31 cellular contexts compared by ENCODE assay signal in the genomic region with DNA sequence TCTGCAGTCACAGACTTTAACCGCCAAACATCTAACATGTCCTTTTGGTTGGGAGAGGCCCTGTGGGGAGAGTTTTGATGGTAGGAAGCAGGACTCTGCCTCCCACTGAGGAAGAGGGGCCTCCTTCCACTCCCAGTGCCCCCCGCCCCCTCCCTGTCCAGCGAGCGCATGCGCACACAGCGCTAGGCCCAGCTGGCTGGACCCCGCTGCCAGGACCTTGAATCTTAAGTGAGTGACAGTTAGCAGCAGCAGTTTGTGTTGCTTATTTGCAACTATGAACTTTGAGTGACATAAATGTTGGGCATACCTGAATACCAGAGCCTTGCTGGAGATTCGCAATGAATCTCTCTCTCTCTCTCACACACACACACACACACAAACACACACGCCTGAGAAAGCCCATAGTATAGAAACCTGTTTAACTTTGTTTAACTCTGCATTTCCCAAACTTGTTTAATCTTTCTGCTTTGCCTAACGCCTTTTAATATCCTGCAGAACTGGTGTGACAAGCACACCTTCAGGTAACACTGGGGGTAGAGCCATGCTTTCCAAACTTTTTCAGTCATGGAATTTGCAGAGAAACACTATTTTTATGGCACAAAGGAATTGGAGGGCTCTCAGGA.
"Had no signal": no experiment of that assay in that cellular context is flagged by ENCODE, and none has a peak within 500 bp of the region (broad histone marks: within the 10 kb centered on the region; RNA-seq: fewer than 3 reads in every experiment).

No MANE protein-coding gene starts in this region.

- H3K9me3 ChIP-seq: gastrocnemius medialis, left ventricle myocardium inferior, right lobe of liver, tibial artery had no signal

- H3K79me2 ChIP-seq: hepatocyte, parathyroid adenoma had no signal

- H3K27ac Mint-ChIP-seq: activated CD4-positive, alpha-beta memory T cell treated with anti-CD3 and anti-CD28 coated beads for 36 hours; activated CD4-positive, alpha-beta T cell treated with anti-CD3 and anti-CD28 coated beads, Interleukin-2, amount 10 ng/mL, durations not matched to agents 24 days and 14 days; activated T-helper 1 cell treated with anti-CD3 and anti-CD28 coated beads, Interleukin-12 subunit alpha, Interleukin-12 subunit beta, Interleukin-2, Interleukin-4 antibody, amounts not matched to agents 30 ng/mL and 10 ng/mL and 1 ng/mL, durations not matched to agents 14 hours and 24 hours and 36 hours; naive thymus-derived CD4-positive, alpha-beta T cell; stimulated activated memory B cell treated with anti-CD40 and anti-IgM and Interleukin-4, amounts not matched to agents 10 μg/mL and 1 μg/mL and 100 μg/mL, for 72 hours; T-helper 1 cell treated with Interleukin-12 subunit alpha and Interleukin-12 subunit beta and Interleukin-4 antibody, amounts not matched to agents 30 μg/mL and 1 μg/mL, for 36 hours had no signal

- H3K27me3 ChIP-seq: brain microvascular endothelial cell, gastrocnemius medialis, hepatocyte, right lobe of liver, tibial artery had no signal

- H3K36me3 ChIP-seq: brain microvascular endothelial cell, gastrocnemius medialis, left ventricle myocardium inferior, right lobe of liver, tibial artery had no signal

- H3K4me3 Mint-ChIP-seq: activated CD4-positive, alpha-beta memory T cell treated with anti-CD3 and anti-CD28 coated beads for 36 hours; activated CD4-positive, alpha-beta T cell treated with anti-CD3 and anti-CD28 coated beads, Interleukin-2, amount 10 ng/mL, durations not matched to agents 24 days and 14 days; activated T-helper 1 cell treated with anti-CD3 and anti-CD28 coated beads, Interleukin-12 subunit alpha, Interleukin-12 subunit beta, Interleukin-2, Interleukin-4 antibody, amounts not matched to agents 30 ng/mL and 10 ng/mL and 1 ng/mL, durations not matched to agents 14 hours and 24 hours and 36 hours; naive thymus-derived CD4-positive, alpha-beta T cell; neural crest cell; stimulated activated memory B cell treated with anti-CD40 and anti-IgM and Interleukin-4, amounts not matched to agents 10 μg/mL and 1 μg/mL and 100 μg/mL, for 72 hours; stimulated activated naive CD8-positive, alpha-beta T cell treated with anti-CD3 and anti-CD28 coated beads, Interleukin-15, amount 100 ng/mL, for 72 hours; T-helper 1 cell treated with Interleukin-12 subunit alpha and Interleukin-12 subunit beta and Interleukin-4 antibody, amounts not matched to agents 30 μg/mL and 1 μg/mL, for 36 hours had no signal

- H3K4me2 ChIP-seq: hepatocyte had no signal

- H3K4me1 ChIP-seq: gastrocnemius medialis, left ventricle myocardium inferior, parathyroid adenoma, right lobe of liver had no signal

- H3K4me3 ChIP-seq: gastrocnemius medialis, hepatocyte, left ventricle myocardium inferior, right lobe of liver, tibial artery had no signal

- DNase-seq: activated CD4-positive, alpha-beta memory T cell treated with anti-CD3 and anti-CD28 coated beads for 36 hours; activated CD4-positive, alpha-beta T cell treated with anti-CD3 and anti-CD28 coated beads, Interleukin-2, amount 10 ng/mL, durations not matched to agents 24 days and 14 days; activated CD4-positive, CD25-positive, alpha-beta regulatory T cell treated with anti-CD3 and anti-CD28 coated beads, Interleukin-2, amount 50 U/mL, for 72 hours; activated CD8-positive, alpha-beta memory T cell treated with anti-CD3 and anti-CD28 coated beads, Interleukin-2, amount 50 U/mL, for 4 hours; activated gamma-delta T cell treated with Interleukin-2 at 50 U/mL for 16 hours; activated naive CD4-positive, alpha-beta T cell treated with anti-CD3 and anti-CD28 coated beads, Interleukin-2, amount 50 U/mL, for 16 hours; activated T-cell treated with anti-CD3 and anti-CD28 coated beads, Interleukin-2, amount 50 U/mL, for 1 hour; amniotic stem cell; brain microvascular endothelial cell; gastrocnemius medialis; glutamatergic neuron; islet precursor cell; left ventricle myocardium inferior; midbrain; naive thymus-derived CD4-positive, alpha-beta T cell; occipital lobe; right lobe of liver; stimulated activated CD4-positive, alpha-beta T cell treated with anti-CD3 and anti-CD28 coated beads, Interleukin-1b, Interleukin-23, amount 100 ng/mL, for 48 hours; stimulated activated CD4-positive, alpha-beta T cell treated with anti-CD3 and anti-CD28 coated beads, Interleukin-4, amount 100 ng/mL, for 4 hours; stimulated activated CD8-positive, alpha-beta memory T cell treated with anti-CD3 and anti-CD28 coated beads, Interleukin-4, amount 100 ng/mL, for 48 hours; stimulated activated naive CD8-positive, alpha-beta T cell treated with anti-CD3 and anti-CD28 coated beads, Interleukin-15, amount 100 ng/mL, for 72 hours; substantia nigra; SW 1271; T-helper 9 cell had no signal

- H3K27ac ChIP-seq: brain microvascular endothelial cell, gastrocnemius medialis, hepatocyte, left ventricle myocardium inferior, parathyroid adenoma, right lobe of liver, tibial artery had no signal

- H3K9me3 Mint-ChIP-seq: activated CD4-positive, alpha-beta memory T cell treated with anti-CD3 and anti-CD28 coated beads for 36 hours; activated CD4-positive, alpha-beta T cell treated with anti-CD3 and anti-CD28 coated beads, Interleukin-2, amount 10 ng/mL, durations not matched to agents 24 days and 14 days; activated T-helper 1 cell treated with anti-CD3 and anti-CD28 coated beads, Interleukin-12 subunit alpha, Interleukin-12 subunit beta, Interleukin-2, Interleukin-4 antibody, amounts not matched to agents 30 ng/mL and 10 ng/mL and 1 ng/mL, durations not matched to agents 14 hours and 24 hours and 36 hours; naive thymus-derived CD4-positive, alpha-beta T cell; neural crest cell; stimulated activated memory B cell treated with anti-CD40 and anti-IgM and Interleukin-4, amounts not matched to agents 10 μg/mL and 1 μg/mL and 100 μg/mL, for 72 hours; stimulated activated naive CD8-positive, alpha-beta T cell treated with anti-CD3 and anti-CD28 coated beads, Interleukin-15, amount 100 ng/mL, for 72 hours; T-helper 1 cell treated with Interleukin-12 subunit alpha and Interleukin-12 subunit beta and Interleukin-4 antibody, amounts not matched to agents 30 μg/mL and 1 μg/mL, for 36 hours had no signal

- ATAC-seq: gastrocnemius medialis; naive thymus-derived CD4-positive, alpha-beta T cell; right lobe of liver; stimulated activated memory B cell treated with anti-CD40 and anti-IgM and Interleukin-4, amounts not matched to agents 10 μg/mL and 1 μg/mL and 100 μg/mL, for 72 hours; stimulated activated naive CD8-positive, alpha-beta T cell treated with anti-CD3 and anti-CD28 coated beads, Interleukin-15, amount 100 ng/mL, for 72 hours had no signal

- H2AFZ ChIP-seq: hepatocyte, parathyroid adenoma had no signal

- H3K36me3 Mint-ChIP-seq: activated CD4-positive, alpha-beta memory T cell treated with anti-CD3 and anti-CD28 coated beads for 36 hours; naive thymus-derived CD4-positive, alpha-beta T cell; stimulated activated memory B cell treated with anti-CD40 and anti-IgM and Interleukin-4, amounts not matched to agents 10 μg/mL and 1 μg/mL and 100 μg/mL, for 72 hours had no signal

- H3K4me1 Mint-ChIP-seq: activated CD4-positive, alpha-beta T cell treated with anti-CD3 and anti-CD28 coated beads, Interleukin-2, amount 10 ng/mL, durations not matched to agents 24 days and 14 days; stimulated activated memory B cell treated with anti-CD40 and anti-IgM and Interleukin-4, amounts not matched to agents 10 μg/mL and 1 μg/mL and 100 μg/mL, for 72 hours; stimulated activated naive CD8-positive, alpha-beta T cell treated with anti-CD3 and anti-CD28 coated beads, Interleukin-15, amount 100 ng/mL, for 72 hours had no signal
